1 cellular context compared by ENCODE assay signal in the genomic region with DNA sequence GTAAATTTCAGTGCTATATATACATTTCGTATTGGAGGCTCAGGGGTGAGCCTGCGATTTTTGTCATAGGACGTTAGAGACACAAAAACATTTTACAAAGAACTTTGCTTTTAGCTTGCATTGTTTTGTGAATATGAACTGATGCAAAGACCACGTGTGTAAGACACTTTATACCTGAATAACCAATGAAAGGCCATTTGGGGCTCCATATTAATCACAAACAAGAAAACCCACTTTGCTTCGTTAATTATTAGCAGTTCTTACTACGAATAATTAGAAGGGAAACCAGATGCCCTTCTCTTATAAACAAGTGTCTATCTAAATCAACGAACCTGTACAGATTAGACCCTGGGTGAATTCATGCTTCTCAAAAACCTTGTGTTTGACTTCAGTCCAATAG.
TF ChIP-seq lines count a peak whose summit lies in the region.

No MANE protein-coding gene starts in this region.

TF ChIP-seq in GM23338, 12 proteins besides CTCF, POLR2A, EP300 and RAD21 (continued from another document):
- TF ChIP-seq, protein P1, sequence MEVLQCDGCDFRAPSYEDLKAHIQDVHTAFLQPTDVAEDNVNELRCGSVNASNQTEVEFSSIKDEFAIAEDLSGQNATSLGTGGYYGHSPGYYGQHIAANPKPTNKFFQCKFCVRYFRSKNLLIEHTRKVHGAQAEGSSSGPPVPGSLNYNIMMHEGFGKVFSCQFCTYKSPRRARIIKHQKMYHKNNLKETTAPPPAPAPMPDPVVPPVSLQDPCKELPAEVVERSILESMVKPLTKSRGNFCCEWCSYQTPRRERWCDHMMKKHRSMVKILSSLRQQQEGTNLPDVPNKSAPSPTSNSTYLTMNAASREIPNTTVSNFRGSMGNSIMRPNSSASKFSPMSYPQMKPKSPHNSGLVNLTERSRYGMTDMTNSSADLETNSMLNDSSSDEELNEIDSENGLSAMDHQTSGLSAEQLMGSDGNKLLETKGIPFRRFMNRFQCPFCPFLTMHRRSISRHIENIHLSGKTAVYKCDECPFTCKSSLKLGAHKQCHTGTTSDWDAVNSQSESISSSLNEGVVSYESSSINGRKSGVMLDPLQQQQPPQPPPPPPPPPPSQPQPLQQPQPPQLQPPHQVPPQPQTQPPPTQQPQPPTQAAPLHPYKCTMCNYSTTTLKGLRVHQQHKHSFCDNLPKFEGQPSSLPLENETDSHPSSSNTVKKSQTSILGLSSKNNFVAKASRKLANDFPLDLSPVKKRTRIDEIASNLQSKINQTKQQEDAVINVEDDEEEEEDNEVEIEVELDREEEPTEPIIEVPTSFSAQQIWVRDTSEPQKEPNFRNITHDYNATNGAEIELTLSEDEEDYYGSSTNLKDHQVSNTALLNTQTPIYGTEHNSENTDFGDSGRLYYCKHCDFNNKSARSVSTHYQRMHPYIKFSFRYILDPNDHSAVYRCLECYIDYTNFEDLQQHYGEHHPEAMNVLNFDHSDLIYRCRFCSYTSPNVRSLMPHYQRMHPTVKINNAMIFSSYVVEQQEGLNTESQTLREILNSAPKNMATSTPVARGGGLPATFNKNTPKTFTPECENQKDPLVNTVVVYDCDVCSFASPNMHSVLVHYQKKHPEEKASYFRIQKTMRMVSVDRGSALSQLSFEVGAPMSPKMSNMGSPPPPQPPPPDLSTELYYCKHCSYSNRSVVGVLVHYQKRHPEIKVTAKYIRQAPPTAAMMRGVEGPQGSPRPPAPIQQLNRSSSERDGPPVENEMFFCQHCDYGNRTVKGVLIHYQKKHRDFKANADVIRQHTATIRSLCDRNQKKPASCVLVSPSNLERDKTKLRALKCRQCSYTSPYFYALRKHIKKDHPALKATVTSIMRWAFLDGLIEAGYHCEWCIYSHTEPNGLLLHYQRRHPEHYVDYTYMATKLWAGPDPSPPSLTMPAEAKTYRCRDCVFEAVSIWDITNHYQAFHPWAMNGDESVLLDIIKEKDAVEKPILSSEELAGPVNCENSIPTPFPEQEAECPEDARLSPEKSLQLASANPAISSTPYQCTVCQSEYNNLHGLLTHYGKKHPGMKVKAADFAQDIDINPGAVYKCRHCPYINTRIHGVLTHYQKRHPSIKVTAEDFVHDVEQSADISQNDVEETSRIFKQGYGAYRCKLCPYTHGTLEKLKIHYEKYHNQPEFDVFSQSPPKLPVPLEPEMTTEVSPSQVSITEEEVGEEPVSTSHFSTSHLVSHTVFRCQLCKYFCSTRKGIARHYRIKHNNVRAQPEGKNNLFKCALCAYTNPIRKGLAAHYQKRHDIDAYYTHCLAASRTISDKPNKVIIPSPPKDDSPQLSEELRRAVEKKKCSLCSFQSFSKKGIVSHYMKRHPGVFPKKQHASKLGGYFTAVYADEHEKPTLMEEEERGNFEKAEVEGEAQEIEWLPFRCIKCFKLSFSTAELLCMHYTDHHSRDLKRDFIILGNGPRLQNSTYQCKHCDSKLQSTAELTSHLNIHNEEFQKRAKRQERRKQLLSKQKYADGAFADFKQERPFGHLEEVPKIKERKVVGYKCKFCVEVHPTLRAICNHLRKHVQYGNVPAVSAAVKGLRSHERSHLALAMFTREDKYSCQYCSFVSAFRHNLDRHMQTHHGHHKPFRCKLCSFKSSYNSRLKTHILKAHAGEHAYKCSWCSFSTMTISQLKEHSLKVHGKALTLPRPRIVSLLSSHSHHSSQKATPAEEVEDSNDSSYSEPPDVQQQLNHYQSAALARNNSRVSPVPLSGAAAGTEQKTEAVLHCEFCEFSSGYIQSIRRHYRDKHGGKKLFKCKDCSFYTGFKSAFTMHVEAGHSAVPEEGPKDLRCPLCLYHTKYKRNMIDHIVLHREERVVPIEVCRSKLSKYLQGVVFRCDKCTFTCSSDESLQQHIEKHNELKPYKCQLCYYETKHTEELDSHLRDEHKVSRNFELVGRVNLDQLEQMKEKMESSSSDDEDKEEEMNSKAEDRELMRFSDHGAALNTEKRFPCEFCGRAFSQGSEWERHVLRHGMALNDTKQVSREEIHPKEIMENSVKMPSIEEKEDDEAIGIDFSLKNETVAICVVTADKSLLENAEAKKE (CRISPR knock-in tag; IDR thresholded peaks at IDR 0.05) = no peak
- TF ChIP-seq ZNF114 (CRISPR knock-in tag; IDR thresholded peaks at IDR 0.05) (no peak), CREB1 (CRISPR knock-in tag; IDR thresholded peaks at IDR 0.05; ENCODE audit: low read depth) (no peak), JUNB (IDR thresholded peaks at IDR 0.05; ENCODE audit: unreplicated experiment) (no peak), STAT1 (IDR thresholded peaks at IDR 0.05; ENCODE audit: unreplicated experiment) (no peak), POLR2AphosphoS5 (IDR thresholded peaks at IDR 0.05; ENCODE audit: low read depth) (no peak), EZH2 (IDR thresholded peaks at IDR 0.05; ENCODE audit: low read depth, unreplicated experiment) (no peak), ZNF331 (CRISPR knock-in tag; IDR thresholded peaks at IDR 0.05; ENCODE audit: low read depth) (no peak), NANOG (IDR thresholded peaks at IDR 0.05; ENCODE audit: borderline replicate concordance) (no peak), EZH2phosphoT487 (IDR thresholded peaks at IDR 0.05; ENCODE audit: unreplicated experiment) (no peak)
- TF ChIP-seq, protein P2, sequence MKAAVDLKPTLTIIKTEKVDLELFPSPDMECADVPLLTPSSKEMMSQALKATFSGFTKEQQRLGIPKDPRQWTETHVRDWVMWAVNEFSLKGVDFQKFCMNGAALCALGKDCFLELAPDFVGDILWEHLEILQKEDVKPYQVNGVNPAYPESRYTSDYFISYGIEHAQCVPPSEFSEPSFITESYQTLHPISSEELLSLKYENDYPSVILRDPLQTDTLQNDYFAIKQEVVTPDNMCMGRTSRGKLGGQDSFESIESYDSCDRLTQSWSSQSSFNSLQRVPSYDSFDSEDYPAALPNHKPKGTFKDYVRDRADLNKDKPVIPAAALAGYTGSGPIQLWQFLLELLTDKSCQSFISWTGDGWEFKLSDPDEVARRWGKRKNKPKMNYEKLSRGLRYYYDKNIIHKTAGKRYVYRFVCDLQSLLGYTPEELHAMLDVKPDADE (IDR thresholded peaks at IDR 0.05) = no peak
TF ChIP-seq in GM23338: peak in this region for 0.
